19 cellular contexts compared by ENCODE assay signal in genomic region chrX:130114141-130114561, GRCh38. TPM values are rescaled to one million over a fixed set of nuclear protein-coding genes. Genes with fewer than 3 reads are reported as not detected.
A peak's percentile ranks its signal among the peaks of the same experiment; 100 is the strongest.
DNase-seq lines count a peak whose midpoint lies in the region; FAIRE-seq and TF ChIP-seq lines count a peak whose summit lies in the region.
"Had no signal": no experiment of that assay in that cellular context is flagged by ENCODE, and none has a peak within 500 bp of the region (broad histone marks: within the 10 kb centered on the region; RNA-seq: fewer than 3 reads in every experiment).

No MANE protein-coding gene starts in this region.

- peaks cover 10% of the 10 kb centered on the region for H3K79me2 ChIP-seq in endothelial cell of umbilical vein (ENCODE audit: control insufficient read depth, insufficient read depth, low read length)

- 70% methylated on average over 8 of the region's 8 CpGs for WGBS in esophagus muscularis mucosa
- WGBS in lower leg skin, 2 donors, result 18 to 62% methylated on average over 5 to 8 of the region's 8 CpGs

- DNase-seq in MCF 10A (ENCODE audit: unreplicated experiment), result peak; percentile 76
- no peak for DNase-seq in breast epithelium (ENCODE audit: low spot score in 2 of 2)
- DNase-seq in NCI-H226, result peak; percentile 62
- DNase-seq in endothelial cell of umbilical vein (ENCODE audit: low read depth, low spot score), result no peak
- no peak for DNase-seq in activated CD4-positive, alpha-beta T cell treated with anti-CD3 and anti-CD28 coated beads, Interleukin-2, amount 10 ng/mL, durations not matched to agents 24 days and 14 days
- DNase-seq in esophagus muscularis mucosa (ENCODE audit: extremely low spot score), result no peak
- DNase-seq in lower leg skin (ENCODE audit: low spot score in 2 of 2), result no peak
- no peak for DNase-seq in GOT3 (lab: John Stamatoyannopoulos, UW)
- DNase-seq: CD8-positive, alpha-beta T cell; left ventricle myocardium superior; MV-4-11; NCI-H2081 treated with DMSO at 0.1 percent for 48 hours; NCI-H82; stimulated activated naive CD4-positive, alpha-beta T cell treated with Interleukin-2 at 50 U/mL for 16 hours; T-helper 2 cell; upper lobe of right lung had no signal

- H3K9me3 Mint-ChIP-seq in MCF 10A (ENCODE audit: unreplicated experiment), result no peaks in the 10 kb centered on the region
- H3K9me3 Mint-ChIP-seq in activated CD4-positive, alpha-beta T cell treated with anti-CD3 and anti-CD28 coated beads, Interleukin-2, amount 10 ng/mL, durations not matched to agents 24 days and 14 days, result no peaks in the 10 kb centered on the region
- H3K9me3 Mint-ChIP-seq: CD8-positive, alpha-beta T cell had no signal

- H3K27me3 Mint-ChIP-seq in MCF 10A (ENCODE audit: insufficient read depth, unreplicated experiment), result peaks cover 15% of the 10 kb centered on the region
- H3K27me3 Mint-ChIP-seq in activated CD4-positive, alpha-beta T cell treated with anti-CD3 and anti-CD28 coated beads, Interleukin-2, amount 10 ng/mL, durations not matched to agents 24 days and 14 days, result no peaks in the 10 kb centered on the region

- CTCF ChIA-PET in MCF 10A (lab: Yijun Ruan, JAX), result no interaction called here
- CTCF ChIA-PET in endothelial cell of umbilical vein (lab: Charles Lee), result interaction anchor here (1.4 kb wide), 1 partner anchor 34 kb away, joined by 7 read pairs; no protein-coding TSS in a partner anchor

- dilution Hi-C loops in endothelial cell of umbilical vein (cut with MboI; ENCODE audit: extremely low pct_ligation_motif_present, low sequenced_read_pairs), result no loop called here

- H3K4me1 Mint-ChIP-seq in MCF 10A (ENCODE audit: insufficient read depth, unreplicated experiment), result peaks cover 29% of the 10 kb centered on the region
- H3K4me1 Mint-ChIP-seq in activated CD4-positive, alpha-beta T cell treated with anti-CD3 and anti-CD28 coated beads, Interleukin-2, amount 10 ng/mL, durations not matched to agents 24 days and 14 days, result peaks cover 27% of the 10 kb centered on the region

- no peak overlapping the region for H3K4me2 ChIP-seq in endothelial cell of umbilical vein (ENCODE audit: insufficient read depth, low read length)

- H3K4me1 ChIP-seq in breast epithelium (no peaks in the 10 kb centered on the region), endothelial cell of umbilical vein (ENCODE audit: control insufficient read depth, extremely low read depth, insufficient read depth, low read length) (peaks cover 27% of the 10 kb centered on the region), esophagus muscularis mucosa (peaks cover under 1 to 20% (median 11%) of the 10 kb centered on the region in 4 donors)
- H3K4me1 ChIP-seq: upper lobe of right lung had no signal

- H3K27ac ChIP-seq in breast epithelium (no peak overlapping the region), endothelial cell of umbilical vein (ENCODE audit: insufficient read depth, low read depth, low read length) (no peak overlapping the region), esophagus muscularis mucosa (replicated peaks in 1 of 4) (no peak overlapping the region)
- H3K27ac ChIP-seq: upper lobe of right lung had no signal

- H3K27ac Mint-ChIP-seq in MCF 10A (ENCODE audit: low read depth, unreplicated experiment), result peak overlapping the region; percentile 89
- no peak overlapping the region for H3K27ac Mint-ChIP-seq in activated CD4-positive, alpha-beta T cell treated with anti-CD3 and anti-CD28 coated beads, Interleukin-2, amount 10 ng/mL, durations not matched to agents 24 days and 14 days
- H3K27ac Mint-ChIP-seq: brain; CD8-positive, alpha-beta T cell had no signal

- H3K9ac ChIP-seq in endothelial cell of umbilical vein (replicated peaks; ENCODE audit: extremely low read depth, insufficient read depth, low read length), result no peak overlapping the region

- peak; percentile 91 for FAIRE-seq in endothelial cell of umbilical vein (lab: Jason Lieb, UNC)
- FAIRE-seq: A204.1, HTR-8/SVneo had no signal

- H3K27me3 ChIP-seq in breast epithelium (peaks cover 0 to 22% of the 10 kb centered on the region in 2 donors), endothelial cell of umbilical vein (ENCODE audit: control insufficient read depth in 2 of 2, insufficient read depth in 2 of 2, low read length in 2 of 2) (no peaks in the 10 kb centered on the region), esophagus muscularis mucosa (no peaks in the 10 kb centered on the region)
- H3K27me3 ChIP-seq: upper lobe of right lung had no signal

- intact Hi-C loops in MCF 10A (cut with micrococcal nuclease) (no loop called here), breast epithelium (cut with DNase I; ENCODE audit: low total_unique reads) (no loop called here), endothelial cell of umbilical vein (cut with micrococcal nuclease) (no loop called here), esophagus muscularis mucosa (cut with DNase I) (no loop called here), lower leg skin (cut with DNase I; ENCODE audit: low total_unique reads) (no loop called here)
- intact Hi-C loops in activated CD4-positive, alpha-beta T cell treated with anti-CD3 and anti-CD28 coated beads, Interleukin-2, amount 10 ng/mL, durations not matched to agents 24 days and 14 days (cut with micrococcal nuclease), result no loop called here

- BruUV-seq in MCF 10A (replicated peaks; lab: Mats Ljungman, UMichigan), result no TSS peak
- no TSS peak for BruUV-seq in endothelial cell of umbilical vein (replicated peaks; lab: Mats Ljungman, UMichigan)

- TF ChIP-seq POLR2A in breast epithelium (IDR thresholded peaks at IDR 0.05), result no peak
- TF ChIP-seq POLR2A in endothelial cell of umbilical vein (IDR thresholded peaks at IDR 0.05; ENCODE audit: low read depth, low read length), result no peak
- TF ChIP-seq POLR2A in esophagus muscularis mucosa (IDR thresholded peaks at IDR 0.05; ENCODE audit: low read depth), result no peak
- no peak for TF ChIP-seq POLR2A in lower leg skin (IDR thresholded peaks at IDR 0.05)

- H3K9me1 ChIP-seq in endothelial cell of umbilical vein (replicated peaks; ENCODE audit: control insufficient read depth, extremely low read depth, insufficient read depth, low read length), result no peaks in the 10 kb centered on the region

- no peaks in the 10 kb centered on the region for H4K20me1 ChIP-seq in endothelial cell of umbilical vein (replicated peaks; ENCODE audit: control insufficient read depth, extremely low read depth, insufficient read depth, low read length)

- TF ChIP-seq EP300 in esophagus muscularis mucosa (IDR thresholded peaks at IDR 0.05), result no peak

- no peaks in the 10 kb centered on the region for H3K36me3 ChIP-seq in breast epithelium
- H3K36me3 ChIP-seq in endothelial cell of umbilical vein (ENCODE audit: control insufficient read depth in 2 of 2, extremely low read depth in 1 of 2, insufficient read depth in 2 of 2, low read length in 2 of 2), result no peaks in the 10 kb centered on the region
- H3K36me3 ChIP-seq in esophagus muscularis mucosa, result no peaks in the 10 kb centered on the region
- H3K36me3 ChIP-seq: upper lobe of right lung had no signal

- H3K4me3 Mint-ChIP-seq in MCF 10A (ENCODE audit: unreplicated experiment), result no peak overlapping the region
- no peak overlapping the region for H3K4me3 Mint-ChIP-seq in activated CD4-positive, alpha-beta T cell treated with anti-CD3 and anti-CD28 coated beads, Interleukin-2, amount 10 ng/mL, durations not matched to agents 24 days and 14 days
- H3K4me3 Mint-ChIP-seq: CD8-positive, alpha-beta T cell had no signal

- no peak overlapping the region for H2AFZ ChIP-seq in endothelial cell of umbilical vein (ENCODE audit: low read depth, low read length)

- H3K36me3 Mint-ChIP-seq in MCF 10A (ENCODE audit: insufficient read depth, unreplicated experiment), result peaks cover 2% of the 10 kb centered on the region
- peaks cover 2% of the 10 kb centered on the region for H3K36me3 Mint-ChIP-seq in activated CD4-positive, alpha-beta T cell treated with anti-CD3 and anti-CD28 coated beads, Interleukin-2, amount 10 ng/mL, durations not matched to agents 24 days and 14 days (ENCODE audit: low read depth)
- H3K36me3 Mint-ChIP-seq: brain; CD8-positive, alpha-beta T cell had no signal

- H3K4me3 ChIP-seq in breast epithelium, result no peak overlapping the region
- H3K4me3 ChIP-seq in endothelial cell of umbilical vein (replicated peaks in 1 of 3; ENCODE audit: insufficient read depth in 1 of 3, low read depth in 1 of 3, low read length in 3 of 3), result no peak overlapping the region
- H3K4me3 ChIP-seq in esophagus muscularis mucosa, result no peak overlapping the region
- H3K4me3 ChIP-seq in lower leg skin (ENCODE audit: low read depth, poor library complexity, severe bottlenecking), result no peak overlapping the region
- H3K4me3 ChIP-seq: upper lobe of right lung had no signal

- TF ChIP-seq CTCF in MCF 10A (IDR thresholded peaks at IDR 0.05; ENCODE audit: unreplicated experiment) (no peak), breast epithelium (IDR thresholded peaks at IDR 0.05) (no peak), endothelial cell of umbilical vein (IDR thresholded peaks at IDR 0.05; ENCODE audit: extremely low read depth in 1 of 2, insufficient read depth in 1 of 2, low read depth in 1 of 2, low read length in 2 of 2) (no peak), esophagus muscularis mucosa (IDR thresholded peaks at IDR 0.05) (no peak), lower leg skin (IDR thresholded peaks at IDR 0.05) (no peak)

- H3K9me3 ChIP-seq in breast epithelium, result no peaks in the 10 kb centered on the region
- H3K9me3 ChIP-seq in endothelial cell of umbilical vein (replicated peaks; ENCODE audit: control insufficient read depth, insufficient read depth, low read length), result no peaks in the 10 kb centered on the region
- no peaks in the 10 kb centered on the region for H3K9me3 ChIP-seq in esophagus muscularis mucosa
- H3K9me3 ChIP-seq: upper lobe of right lung had no signal

- POLR2A ChIA-PET in MCF 10A (lab: Yijun Ruan, JAX) (interaction anchor here (0.6 to 2.4 kb wide), 3 partner anchors 8 to 1908 kb away, joined by 3 to 7 read pairs (median 3); no protein-coding TSS in a partner anchor), endothelial cell of umbilical vein (lab: Charles Lee) (no interaction called here)

RNA-seq across cellular contexts. Expression of gene ELF4, which starts 3.9 kb away (rescaled TPM):
- 19.5 and 23.6 TPM in 2 replicates for total RNA-seq in MCF 10A (2022)
- 10 to 100 TPM in 1 of 3 donors, 1 to 10 TPM in 2; 5.3 to 10.7 (median 9.2) TPM for total RNA-seq in breast epithelium
- total RNA-seq in endothelial cell of umbilical vein, result 32.9 and 33.4 TPM in 2 replicates
- 31.6 and 31.9 TPM in 2 replicates for polyA plus RNA-seq in endothelial cell of umbilical vein
- 28.5 and 29.1 TPM in 2 replicates for polyA plus RNA-seq in endothelial cell of umbilical vein (2011; cell fraction: cytosol; rRNA removed)
- 26.4 and 28.7 TPM in 2 replicates for polyA plus RNA-seq in endothelial cell of umbilical vein (2011; cell fraction: nucleus; rRNA removed)
- polyA plus RNA-seq in endothelial cell of umbilical vein (2012), result 30.7 and 30.8 TPM in 2 replicates
- polyA minus RNA-seq in endothelial cell of umbilical vein, result 58.5 and 62.5 TPM in 2 replicates
- 26.4 TPM for polyA minus RNA-seq in endothelial cell of umbilical vein (2011; cell fraction: cytosol; rRNA and poly(A)+ RNA removed)
- polyA minus RNA-seq in endothelial cell of umbilical vein (2011; cell fraction: nucleus; rRNA and poly(A)+ RNA removed), result 12.4 and 14.0 TPM in 2 replicates
- total RNA-seq in activated CD4-positive, alpha-beta T cell treated with anti-CD3 and anti-CD28 coated beads, Interleukin-2, amount 10 ng/mL, durations not matched to agents 24 days and 14 days, result 27.4 and 29.5 TPM in 2 replicates
- total RNA-seq in esophagus muscularis mucosa, result 1 to 10 TPM; 6.2 to 9.9 (median 9.4) TPM
- total RNA-seq in lower leg skin, result 10 to 100 TPM; 10.8 to 19.1 (median 16.4) TPM

RNA-seq across cellular contexts. Expression of gene AIFM1, which starts 51.5 kb away (rescaled TPM):
- total RNA-seq in MCF 10A (2022), result 43.2 and 45.3 TPM in 2 replicates
- 10 to 100 TPM; 13.5 to 24.6 (median 16.6) TPM for total RNA-seq in breast epithelium
- 29.7 and 30.6 TPM in 2 replicates for total RNA-seq in endothelial cell of umbilical vein
- 17.2 and 23.7 TPM in 2 replicates for polyA plus RNA-seq in endothelial cell of umbilical vein
- polyA plus RNA-seq in endothelial cell of umbilical vein (2011; cell fraction: cytosol; rRNA removed), result 24.7 and 29.3 TPM in 2 replicates
- polyA plus RNA-seq in endothelial cell of umbilical vein (2011; cell fraction: nucleus; rRNA removed), result 22.8 and 29.3 TPM in 2 replicates
- 40.2 and 40.8 TPM in 2 replicates for polyA plus RNA-seq in endothelial cell of umbilical vein (2012)
- 20.1 and 23.0 TPM in 2 replicates for polyA minus RNA-seq in endothelial cell of umbilical vein
- polyA minus RNA-seq in endothelial cell of umbilical vein (2011; cell fraction: cytosol; rRNA and poly(A)+ RNA removed), result 26.1 TPM
- polyA minus RNA-seq in endothelial cell of umbilical vein (2011; cell fraction: nucleus; rRNA and poly(A)+ RNA removed), result 5.7 and 7.1 TPM in 2 replicates
- total RNA-seq in activated CD4-positive, alpha-beta T cell treated with anti-CD3 and anti-CD28 coated beads, Interleukin-2, amount 10 ng/mL, durations not matched to agents 24 days and 14 days, result 44.4 and 47.7 TPM in 2 replicates
- 10 to 100 TPM; 15.9 to 23.4 (median 21.6) TPM for total RNA-seq in esophagus muscularis mucosa
- total RNA-seq in lower leg skin, result 10 to 100 TPM in 2 of 4 donors, 1 to 10 TPM in 2; 7.6 to 15.0 (median 10.4) TPM

RNA-seq across cellular contexts. Expression of gene RAB33A, which starts 57.6 kb away (rescaled TPM):
- not detected in 2 replicates for total RNA-seq in MCF 10A (2022)
- 1 to 10 TPM in 2 of 3 donors, under 1 TPM in 1; 0.73 to 2.6 (median 1.6) TPM for total RNA-seq in breast epithelium
- total RNA-seq in endothelial cell of umbilical vein, result 0.91 and 1.4 TPM in 2 replicates
- polyA plus RNA-seq in endothelial cell of umbilical vein, result 1.3 and 1.6 TPM in 2 replicates
- polyA plus RNA-seq in endothelial cell of umbilical vein (2011; cell fraction: cytosol; rRNA removed), result 1.4 and 1.6 TPM in 2 replicates
- 0.40 and 0.62 TPM in 2 replicates for polyA plus RNA-seq in endothelial cell of umbilical vein (2011; cell fraction: nucleus; rRNA removed)
- 0.87 and 1.4 TPM in 2 replicates for polyA plus RNA-seq in endothelial cell of umbilical vein (2012)
- polyA minus RNA-seq in endothelial cell of umbilical vein, result 0.30 TPM in 1 of 2 replicates, not detected in the other
- polyA minus RNA-seq in endothelial cell of umbilical vein (2011; cell fraction: cytosol; rRNA and poly(A)+ RNA removed), result not detected
- not detected in 2 replicates for polyA minus RNA-seq in endothelial cell of umbilical vein (2011; cell fraction: nucleus; rRNA and poly(A)+ RNA removed)
- total RNA-seq in activated CD4-positive, alpha-beta T cell treated with anti-CD3 and anti-CD28 coated beads, Interleukin-2, amount 10 ng/mL, durations not matched to agents 24 days and 14 days, result 20.6 and 21.0 TPM in 2 replicates
- total RNA-seq in esophagus muscularis mucosa, result 1 to 10 TPM in 1 of 4 donors, under 1 TPM in 2, not detected in 1; 0.23 to 1.3 (median 0.91) TPM
- total RNA-seq in lower leg skin, result under 1 TPM in 1 of 4 donors, not detected in 3; 0.65 TPM

Comparison
In these comparisons a context has a peak if more than half of its experiments do, and no peak if none do; other contexts are left out.
1. DNase-seq: peak in MCF 10A (single experiment) and NCI-H226 (single experiment); none in breast epithelium (0 of 2), endothelial cell of umbilical vein (single experiment), activated CD4-positive, alpha-beta T cell treated with anti-CD3 and anti-CD28 coated beads, Interleukin-2, amount 10 ng/mL, durations not matched to agents 24 days and 14 days (single experiment), esophagus muscularis mucosa (single experiment), lower leg skin (0 of 2) and GOT3 (single experiment).